8 cellular contexts compared by ENCODE assay signal in the genomic region with DNA sequence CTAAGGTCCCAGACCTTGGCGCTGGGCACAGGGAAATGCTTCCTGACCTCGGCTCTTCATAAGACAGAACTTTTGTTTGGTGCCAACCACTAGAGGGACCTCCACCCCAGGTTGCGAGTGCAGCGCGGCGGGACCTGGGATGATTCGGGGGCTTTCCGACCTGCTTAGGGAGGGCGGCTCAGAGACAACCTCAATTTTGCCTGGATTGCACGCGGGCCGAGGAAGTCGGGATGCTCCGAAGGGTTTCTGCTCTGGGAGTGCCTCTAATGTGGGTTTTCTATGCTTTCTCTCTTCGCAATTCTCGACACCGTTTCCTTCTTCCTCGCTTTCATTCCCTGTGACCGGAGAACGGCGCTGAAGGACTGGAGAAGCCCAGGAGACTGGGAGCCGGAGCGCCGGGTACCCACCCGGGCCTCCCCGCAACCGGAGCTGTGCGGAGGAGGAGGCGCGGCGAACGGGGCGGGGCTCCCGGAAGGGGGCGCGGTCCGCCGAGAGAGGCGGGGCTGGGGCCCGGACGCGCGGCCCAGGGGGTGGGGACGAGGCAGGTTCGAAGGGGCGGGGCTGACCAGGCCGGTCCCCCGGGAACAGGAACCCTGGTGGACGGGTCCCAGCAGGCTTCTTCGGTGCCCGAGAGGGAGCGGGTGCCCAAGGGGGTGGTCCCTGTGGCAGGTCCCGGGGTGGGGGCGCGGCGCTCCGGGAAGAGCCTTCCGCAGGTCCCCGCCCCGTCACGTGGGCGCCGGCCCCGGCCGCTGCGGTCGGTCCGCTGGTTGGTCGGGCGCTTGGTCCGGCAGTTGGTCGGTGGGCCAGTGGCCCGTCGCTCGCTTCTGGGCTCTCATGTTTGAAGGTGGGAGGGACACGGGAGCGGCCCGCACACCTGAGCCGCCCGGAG. TPM values are rescaled to one million over a fixed set of nuclear protein-coding genes. Genes with fewer than 3 reads are reported as not detected.
DNase-seq lines count a peak whose midpoint lies in the region; ATAC-seq and TF ChIP-seq lines count a peak whose summit lies in the region.

Gene PPFIBP2, plus strand, starts transcription at position 790 of the 889 bp plus-strand sequence. CDS start 35,477 bp downstream, outside the sequence.

- peak within 1 kb of the TSS; percentile 97 for H3K4me2 ChIP-seq in osteoblast (ENCODE audit: insufficient read depth, low read length)

- H3K4me3 ChIP-seq in HUES48 (ENCODE audit: low read depth, low read length): peak within 1 kb of the TSS; percentile 80
- peak within 1 kb of the TSS; percentile 86 for H3K4me3 ChIP-seq in osteoblast (ENCODE audit: insufficient read depth, low read length)
- H3K4me3 ChIP-seq in testis: peak within 1 kb of the TSS; percentile 79 to 88

- H3K79me2 ChIP-seq in osteoblast (ENCODE audit: insufficient read depth, low read length): no peaks in the 10 kb centered on the region

- H3K4me1 ChIP-seq in HUES48 (ENCODE audit: control insufficient read depth, insufficient read depth, low read length) (peaks cover 16% of the 10 kb centered on the region), osteoblast (ENCODE audit: insufficient read depth, low read length) (peaks cover 14% of the 10 kb centered on the region), testis (peaks cover 31% of the 10 kb centered on the region)

- peak; percentile 78 for DNase-seq in Daoy (ENCODE audit: low read depth)
- peak; percentile 30 for DNase-seq in SK-N-DZ (ENCODE audit: low spot score)
- DNase-seq in activated naive CD4-positive, alpha-beta T cell treated with anti-CD3 and anti-CD28 coated beads, Interleukin-2, amount 50 U/mL, for 16 hours: peak; percentile 83
- DNase-seq in glomerular visceral epithelial cell (ENCODE audit: extremely low spot score): peak; percentile 8
- peak; percentile 98 for DNase-seq in osteoblast (ENCODE audit: insufficient read length, low spot score, missing footprints)
- peak; percentile 86 for DNase-seq in testis

- H2AFZ ChIP-seq in osteoblast (ENCODE audit: low read length): peak within 1 kb of the TSS; percentile 95

- no peak within 1 kb of the TSS; the same call in 1 of the 2 replicates for H3K9ac ChIP-seq in HUES48 (ENCODE audit: low read depth, low read length)

- intact Hi-C loops in testis (cut with DNase I; ENCODE audit: low total_unique reads): no loop called here

- H4K20me1 ChIP-seq in osteoblast (ENCODE audit: insufficient read depth, low read length): no peaks in the 10 kb centered on the region

- peaks cover 22% of the 10 kb centered on the region for H3K27me3 ChIP-seq in HUES48 (ENCODE audit: control insufficient read depth, insufficient read depth, low read length)
- H3K27me3 ChIP-seq in osteoblast (ENCODE audit: insufficient read depth, low read length): peaks cover 25% of the 10 kb centered on the region
- no peaks in the 10 kb centered on the region for H3K27me3 ChIP-seq in testis

- H3K36me3 ChIP-seq in HUES48 (ENCODE audit: control insufficient read depth, insufficient read depth, low read length): no peaks in the 10 kb centered on the region
- H3K36me3 ChIP-seq in osteoblast (ENCODE audit: insufficient read depth, low read length): no peaks in the 10 kb centered on the region
- H3K36me3 ChIP-seq in testis (ENCODE audit: low read depth, missing control alignments): no peaks in the 10 kb centered on the region

- no peak for TF ChIP-seq POLR2A in testis (IDR thresholded peaks at IDR 0.05)

- 0% methylated on average over 12 to 68 of the region's 80 CpGs for WGBS in testis, 2 donors

- ATAC-seq in GM21447 (IDR thresholded peaks at IDR 0.05; ENCODE audit: unreplicated experiment): peak; percentile 50

- TF ChIP-seq CTCF in osteoblast (IDR thresholded peaks at IDR 0.05; ENCODE audit: extremely low read depth, low read depth, low read length) (peak; percentile 78), testis (IDR thresholded peaks at IDR 0.05) (peak; percentile 49 to 65 (median 53))

- H3K9me3 ChIP-seq in HUES48 (ENCODE audit: control insufficient read depth, insufficient read depth, low read length) (no peaks in the 10 kb centered on the region), osteoblast (ENCODE audit: low read depth, low read length) (no peaks in the 10 kb centered on the region), testis (no peaks in the 10 kb centered on the region)

- H3K27ac ChIP-seq in HUES48 (ENCODE audit: low read depth, low read length) (peak within 1 kb of the TSS; percentile 65), osteoblast (ENCODE audit: low read depth, low read length) (peak within 1 kb of the TSS; percentile 38), testis (peak within 1 kb of the TSS; percentile 95 to 96)

RNA-seq across cellular contexts. Expression of gene PPFIBP2, which starts in this region (rescaled TPM):
- 2.2 and 4.2 TPM in 2 replicates for total RNA-seq in Daoy (2014; rRNA removed; shearing (Covaris generic))
- 0.14 and 0.23 TPM in 2 replicates for polyA plus RNA-seq in SK-N-DZ (2014; cell fraction: cytosol; rRNA removed)
- polyA plus RNA-seq in SK-N-DZ (2014; cell fraction: nucleus; rRNA removed): not detected in 2 replicates
- total RNA-seq in osteoblast (16.8 and 25.0 TPM in 2 replicates), testis (100 to 1,000 TPM in 1 of 2 donors, 10 to 100 TPM in 1; 70.5 to 104 TPM)
- polyA plus RNA-seq in testis (ENCODE audit: insufficient read depth, low read depth, low replicate concordance): 105 TPM

Comparison
In these comparisons a context has a peak if more than half of its experiments do, and no peak if none do; other contexts are left out.
1. Peak in every context shown above with its lines: DNase-seq, ATAC-seq, H3K4me3 ChIP-seq and H3K27ac ChIP-seq.
2. DNase-seq: peak in every context shown above with its lines; median percentile 98 in osteoblast; 86 in testis; 83 in activated naive CD4-positive, alpha-beta T cell treated with anti-CD3 and anti-CD28 coated beads, Interleukin-2, amount 50 U/mL, for 16 hours; 78 in Daoy; 30 in SK-N-DZ; 8 in glomerular visceral epithelial cell.
3. H3K27ac ChIP-seq: peak in every context shown above with its lines; median percentile 96 in testis; 65 in HUES48; 38 in osteoblast.